ENCODE assay signal across 9 cellular contexts in genomic region chrX:43644124-43644701, GRCh38. TPM values are rescaled to one million over a fixed set of nuclear protein-coding genes. Genes with fewer than 3 reads are reported as not detected.
A peak's percentile ranks its signal among the peaks of the same experiment; 100 is the strongest.
DNase-seq lines count a peak whose midpoint lies in the region; TF ChIP-seq lines count a peak whose summit lies in the region.
"Had no signal": no experiment of that assay in that cellular context is flagged by ENCODE, and none has a peak within 500 bp of the region (broad histone marks: within the 10 kb centered on the region; RNA-seq: fewer than 3 reads in every experiment).

No MANE protein-coding gene starts in this region.

- H3K79me2 ChIP-seq in GM23248 (ENCODE audit: insufficient read depth) = no peaks in the 10 kb centered on the region
- no peaks in the 10 kb centered on the region for H3K79me2 ChIP-seq in osteoblast (ENCODE audit: insufficient read depth, low read length)

- intact Hi-C loops in head of caudate nucleus (cut with DNase I) = no loop called here

- no peak overlapping the region for H3K9ac ChIP-seq in GM23248

- DNase-seq in GM23248 (peak; percentile 78), NCI-H460 (ENCODE audit: extremely low read depth, low read depth) (peak; percentile 48), epithelial cell of proximal tubule (ENCODE audit: low read depth) (peak; percentile 66), osteoblast (ENCODE audit: insufficient read length, low spot score, missing footprints) (peak; percentile 78), NCI-H748 (lab: John Stamatoyannopoulos, UW; ENCODE audit: unreplicated experiment) (no peak), head of caudate nucleus (no peak), NCI-H1105 treated with DMSO at 0.1 percent for 48 hours (lab: John Stamatoyannopoulos, UW) (no peak)
- DNase-seq: activated CD8-positive, alpha-beta T cell treated with anti-CD3 and anti-CD28 coated beads, Interleukin-2, amount 10 ng/mL, durations not matched to agents 7 days and 5 days; MM.1S had no signal

- TF ChIP-seq CTCF in epithelial cell of proximal tubule (conservative IDR thresholded peaks at IDR 0.05; ENCODE audit: low read depth, low read length) (no peak), osteoblast (IDR thresholded peaks at IDR 0.05; ENCODE audit: extremely low read depth, low read depth, low read length) (no peak)

- H3K4me3 ChIP-seq in GM23248 (no peak overlapping the region), epithelial cell of proximal tubule (ENCODE audit: low read depth, low read length) (no peak overlapping the region), osteoblast (ENCODE audit: insufficient read depth, low read length) (no peak overlapping the region)

- no peak overlapping the region for H3K4me2 ChIP-seq in GM23248 (ENCODE audit: unreplicated experiment)
- H3K4me2 ChIP-seq in osteoblast (ENCODE audit: insufficient read depth, low read length) = peak overlapping the region; percentile 43

- no peaks in the 10 kb centered on the region for H3F3A ChIP-seq in GM23248 (ENCODE audit: insufficient read depth)

- H3K36me3 ChIP-seq in GM23248 (ENCODE audit: low read depth) (no peaks in the 10 kb centered on the region), osteoblast (ENCODE audit: insufficient read depth, low read length) (no peaks in the 10 kb centered on the region)

- in situ Hi-C loops in GM23248 (cut with MboI) = no loop called here

- H3K4me1 ChIP-seq in GM23248 (ENCODE audit: insufficient read depth) (no peaks in the 10 kb centered on the region), osteoblast (ENCODE audit: insufficient read depth, low read length) (peaks cover 9% of the 10 kb centered on the region)

- H3K9me3 ChIP-seq in GM23248 (ENCODE audit: low read depth) (no peaks in the 10 kb centered on the region), osteoblast (ENCODE audit: low read depth, low read length) (no peaks in the 10 kb centered on the region)

- H2AFZ ChIP-seq in GM23248 (no peak overlapping the region), osteoblast (ENCODE audit: low read length) (no peak overlapping the region)

- 20 to 25% methylated on average over 3 of the region's 3 CpGs for WGBS in GM23248 (ENCODE audit: low coverage in 1 of 2, low lambda C conversion rate in 2 of 2, missing lambda C conversion rate in 2 of 2), 2 experiments

- H3K9me2 ChIP-seq in GM23248 (ENCODE audit: insufficient read depth) = no peaks in the 10 kb centered on the region

- no peaks in the 10 kb centered on the region for H4K20me1 ChIP-seq in GM23248 (ENCODE audit: insufficient read depth)
- no peaks in the 10 kb centered on the region for H4K20me1 ChIP-seq in osteoblast (ENCODE audit: insufficient read depth, low read length)

- H3K27ac ChIP-seq in GM23248 (no peak overlapping the region; the same call in 1 of the 2 replicates), osteoblast (ENCODE audit: low read depth, low read length) (peak overlapping the region; percentile 56)

- no peaks in the 10 kb centered on the region for H3K27me3 ChIP-seq in GM23248 (replicated peaks; ENCODE audit: insufficient read depth)
- no peaks in the 10 kb centered on the region for H3K27me3 ChIP-seq in osteoblast (ENCODE audit: insufficient read depth, low read length)

RNA-seq across cellular contexts. Expression of gene MAOA, which starts 11.9 kb away (rescaled TPM):
- 0.76 TPM in 1 of 2 replicates, not detected in the other for total RNA-seq in GM23248 (2014; rRNA removed; shearing (Covaris generic))
- 0.09 TPM in 1 of 2 replicates, not detected in the other for polyA plus RNA-seq in GM23248 (2016; fragmentation: Nextera tagmentation; extraction: Ambion mirVana)
- 17.6 and 18.2 TPM in 2 replicates for total RNA-seq in NCI-H460 (2014; rRNA removed; shearing (Covaris generic))
- polyA plus RNA-seq in NCI-H460 (2014; cell fraction: nucleus; rRNA removed) = 5.4 and 9.0 TPM in 2 replicates
- 3.5 and 4.3 TPM in 2 replicates for total RNA-seq in epithelial cell of proximal tubule
- 4.1 and 5.8 TPM in 2 replicates for total RNA-seq in osteoblast
- total RNA-seq: activated CD8-positive, alpha-beta T cell treated with anti-CD3 and anti-CD28 coated beads, Interleukin-2, amount 10 ng/mL, durations not matched to agents 7 days and 5 days had no signal

Comparison
In these comparisons a context has a peak if more than half of its experiments do, and no peak if none do; other contexts are left out.
1. DNase-seq: peak in GM23248 (single experiment), NCI-H460 (single experiment), epithelial cell of proximal tubule (single experiment) and osteoblast (single experiment); none in NCI-H748 (single experiment), head of caudate nucleus (0 of 42) and NCI-H1105 treated with DMSO at 0.1 percent for 48 hours (single experiment).